8 cellular contexts compared by ENCODE assay signal in the genomic region with DNA sequence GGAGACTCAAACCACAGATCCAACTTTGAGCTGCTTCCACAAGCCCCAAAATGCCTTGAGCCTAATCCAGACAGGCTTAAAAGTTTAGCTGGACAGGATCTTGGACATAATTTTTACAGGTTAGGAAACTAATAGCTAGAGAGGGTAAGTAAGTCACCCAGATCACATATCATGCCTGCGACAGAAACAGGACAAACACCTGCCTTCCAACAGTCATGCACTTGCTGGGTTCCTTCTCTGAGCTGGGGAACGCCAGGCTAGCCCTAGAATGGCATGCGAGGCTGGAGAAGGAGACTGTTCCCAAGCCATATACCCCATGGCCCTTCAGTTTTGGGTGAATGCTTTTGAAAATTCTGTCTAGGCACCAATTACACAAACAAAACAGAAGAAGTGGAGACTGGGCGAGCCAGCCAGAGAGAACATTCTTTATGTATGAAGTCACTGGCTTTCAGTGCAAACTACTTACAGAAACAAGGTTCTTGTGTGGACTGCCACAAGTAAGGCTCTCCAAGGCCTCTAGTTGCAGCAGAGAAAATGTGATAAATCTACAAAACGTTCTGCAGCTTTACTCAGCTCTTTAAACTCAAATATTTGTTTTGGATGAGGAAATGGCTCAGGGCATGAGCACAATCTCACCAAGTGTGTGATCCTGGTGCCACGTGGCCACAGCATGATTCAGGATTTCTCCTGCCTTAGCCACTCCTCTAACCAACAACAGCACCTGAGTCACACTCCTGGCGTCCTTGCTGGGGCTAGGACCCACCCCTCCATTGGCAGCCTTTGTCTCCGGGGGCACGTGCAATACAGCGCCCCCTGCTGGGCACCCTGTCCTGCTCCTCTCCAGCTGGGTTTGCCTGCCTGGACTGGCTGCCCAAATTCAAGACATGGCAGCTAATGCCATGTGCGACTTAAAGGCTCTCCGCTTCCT.
DNase-seq lines count a peak whose midpoint lies in the region; ATAC-seq and TF ChIP-seq lines count a peak whose summit lies in the region.

No MANE protein-coding gene starts in this region.

- H3K4me1 ChIP-seq in neutrophil (ENCODE audit: control insufficient read depth in 1 of 2, insufficient read depth in 1 of 2, low read depth in 1 of 2, low read length in 1 of 2) (peaks cover 8 to 11% of the 10 kb centered on the region in 2 experiments), suprapubic skin (peaks cover 64% of the 10 kb centered on the region)

- peaks cover 41% of the 10 kb centered on the region for H3K4me1 Mint-ChIP-seq in activated T-cell treated with anti-CD3 and anti-CD28 coated beads, Interleukin-2, amount 50 U/mL, for 72 hours (ENCODE audit: low read depth)

- H3K4me3 Mint-ChIP-seq in activated T-cell treated with anti-CD3 and anti-CD28 coated beads, Interleukin-2, amount 50 U/mL, for 72 hours, result no peak overlapping the region

- no peaks in the 10 kb centered on the region for H3K9me3 Mint-ChIP-seq in activated T-cell treated with anti-CD3 and anti-CD28 coated beads, Interleukin-2, amount 50 U/mL, for 72 hours

- H3K27me3 Mint-ChIP-seq in activated T-cell treated with anti-CD3 and anti-CD28 coated beads, Interleukin-2, amount 50 U/mL, for 72 hours (ENCODE audit: low read depth), result no peaks in the 10 kb centered on the region

- TF ChIP-seq EP300 in suprapubic skin (IDR thresholded peaks at IDR 0.05), result no peak

- no peak for TF ChIP-seq POLR2A in suprapubic skin (IDR thresholded peaks at IDR 0.05)

- H3K4me3 ChIP-seq in fibroblast of the aortic adventitia (ENCODE audit: low read depth, low read length) (peak overlapping the region; percentile 1), neutrophil (ENCODE audit: low read depth in 1 of 2, low read length in 1 of 2) (no peak overlapping the region), suprapubic skin (no peak overlapping the region)

- H3K36me3 ChIP-seq in neutrophil (no peaks in the 10 kb centered on the region), suprapubic skin (no peaks in the 10 kb centered on the region)

- ATAC-seq in activated T-cell treated with anti-CD3 and anti-CD28 coated beads, Interleukin-2, amount 50 U/mL, for 72 hours (replicated peaks in 1 of 2), result peak; percentile 99
- no peak for ATAC-seq in GM21619 (IDR thresholded peaks at IDR 0.05; ENCODE audit: unreplicated experiment)

- H3K27me3 ChIP-seq in neutrophil, result no peaks in the 10 kb centered on the region
- no peaks in the 10 kb centered on the region for H3K27me3 ChIP-seq in suprapubic skin

- TF ChIP-seq CTCF in GM20000 (IDR thresholded peaks at IDR 0.05; ENCODE audit: extremely low read depth, missing control alignments) (peak; percentile 71), fibroblast of the aortic adventitia (IDR thresholded peaks at IDR 0.05; ENCODE audit: insufficient read depth, low read length) (peak; percentile 95), neutrophil (IDR thresholded peaks at IDR 0.05) (peak; percentile 72), suprapubic skin (IDR thresholded peaks at IDR 0.05) (peak; percentile 26 to 86)

- H3K9me3 ChIP-seq in neutrophil (no peaks in the 10 kb centered on the region), suprapubic skin (no peaks in the 10 kb centered on the region)

- no peak overlapping the region for H3K27ac Mint-ChIP-seq in activated T-cell treated with anti-CD3 and anti-CD28 coated beads, Interleukin-2, amount 50 U/mL, for 72 hours

- DNase-seq in AG08395 (ENCODE audit: low spot score) (peak; percentile 93), GM20000 (ENCODE audit: low spot score) (peak; percentile 58), NOMO-1 treated with DMSO at 0.1 percent for 48 hours (lab: John Stamatoyannopoulos, UW; ENCODE audit: unreplicated experiment) (peak; percentile 34), fibroblast of the aortic adventitia (ENCODE audit: low read depth) (peak; percentile 99), suprapubic skin (ENCODE audit: low spot score in 2 of 2) (peak in 1 of 2 donors; percentile 91)
- peak; percentile 79 to 82 for DNase-seq in activated T-cell treated with anti-CD3 and anti-CD28 coated beads, Interleukin-2, amount 50 U/mL, for 72 hours

- 28% methylated on average over 11 of the region's 12 CpGs for WGBS in suprapubic skin

- H3K27ac ChIP-seq in neutrophil (no peak overlapping the region), suprapubic skin (peak overlapping the region; percentile 87)

- no peaks in the 10 kb centered on the region for H3K36me3 Mint-ChIP-seq in activated T-cell treated with anti-CD3 and anti-CD28 coated beads, Interleukin-2, amount 50 U/mL, for 72 hours (ENCODE audit: insufficient read depth in 2 of 2)
